1 cellular context compared by ENCODE assay signal in the genomic region with DNA sequence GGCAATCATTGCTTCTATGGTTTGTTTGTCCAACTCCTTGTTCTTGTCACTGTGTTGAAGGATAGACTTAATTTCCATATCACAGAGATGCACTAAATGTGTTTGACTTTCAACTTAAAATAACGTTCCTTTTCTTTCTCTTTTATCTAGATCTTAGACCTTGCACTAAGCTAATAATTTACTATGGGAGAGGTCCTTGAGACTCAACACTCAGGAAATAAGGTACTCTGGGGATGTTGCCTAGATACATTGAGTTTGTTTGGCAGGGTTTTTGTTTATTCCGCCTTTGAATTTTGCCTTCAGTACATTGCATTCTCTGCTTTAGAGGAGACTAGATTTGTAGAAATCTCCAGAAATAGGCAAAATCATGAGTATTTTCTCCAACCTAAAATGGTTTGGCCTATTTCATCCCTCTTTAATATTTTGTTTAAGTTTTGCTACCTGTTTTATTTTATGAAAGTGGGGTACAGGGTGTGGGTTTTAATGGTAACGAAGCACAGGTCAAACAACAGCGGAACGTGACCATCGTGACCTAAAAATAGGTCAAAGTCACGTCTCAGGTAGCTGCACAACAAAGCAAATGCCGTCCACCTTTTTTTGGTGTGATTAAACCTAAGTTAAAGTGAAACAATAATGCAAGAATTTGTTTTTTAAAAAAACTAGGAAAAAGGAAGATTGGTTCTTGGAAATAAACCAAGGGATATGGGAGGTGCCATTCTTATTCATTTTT.
TF ChIP-seq lines count a peak whose summit lies in the region.

No MANE protein-coding gene starts in this region.

TF ChIP-seq in HepG2, 621 proteins besides CTCF, POLR2A, EP300 and RAD21 (continued from another document):
- TF ChIP-seq, protein P1, sequence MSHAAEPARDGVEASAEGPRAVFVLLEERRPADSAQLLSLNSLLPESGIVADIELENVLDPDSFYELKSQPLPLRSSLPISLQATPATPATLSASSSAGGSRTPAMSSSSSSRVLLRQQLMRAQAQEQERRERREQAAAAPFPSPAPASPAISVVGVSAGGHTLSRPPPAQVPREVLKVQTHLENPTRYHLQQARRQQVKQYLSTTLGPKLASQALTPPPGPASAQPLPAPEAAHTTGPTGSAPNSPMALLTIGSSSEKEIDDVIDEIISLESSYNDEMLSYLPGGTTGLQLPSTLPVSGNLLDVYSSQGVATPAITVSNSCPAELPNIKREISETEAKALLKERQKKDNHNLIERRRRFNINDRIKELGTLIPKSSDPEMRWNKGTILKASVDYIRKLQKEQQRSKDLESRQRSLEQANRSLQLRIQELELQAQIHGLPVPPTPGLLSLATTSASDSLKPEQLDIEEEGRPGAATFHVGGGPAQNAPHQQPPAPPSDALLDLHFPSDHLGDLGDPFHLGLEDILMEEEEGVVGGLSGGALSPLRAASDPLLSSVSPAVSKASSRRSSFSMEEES (CRISPR knock-in tag; IDR thresholded peaks at IDR 0.05) = no peak
- TF ChIP-seq GFI1 (CRISPR knock-in tag; IDR thresholded peaks at IDR 0.05; ENCODE audit: borderline replicate concordance) (no peak), YEATS4 (CRISPR knock-in tag; IDR thresholded peaks at IDR 0.05; ENCODE audit: borderline replicate concordance) (no peak), SATB2 (CRISPR knock-in tag; IDR thresholded peaks at IDR 0.05) (no peak), SP1 (IDR thresholded peaks at IDR 0.05) (no peak), SP1 (CRISPR knock-in tag; IDR thresholded peaks at IDR 0.05) (no peak)
- TF ChIP-seq, protein P2, sequence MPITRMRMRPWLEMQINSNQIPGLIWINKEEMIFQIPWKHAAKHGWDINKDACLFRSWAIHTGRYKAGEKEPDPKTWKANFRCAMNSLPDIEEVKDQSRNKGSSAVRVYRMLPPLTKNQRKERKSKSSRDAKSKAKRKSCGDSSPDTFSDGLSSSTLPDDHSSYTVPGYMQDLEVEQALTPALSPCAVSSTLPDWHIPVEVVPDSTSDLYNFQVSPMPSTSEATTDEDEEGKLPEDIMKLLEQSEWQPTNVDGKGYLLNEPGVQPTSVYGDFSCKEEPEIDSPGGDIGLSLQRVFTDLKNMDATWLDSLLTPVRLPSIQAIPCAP (CRISPR knock-in tag; IDR thresholded peaks at IDR 0.05; ENCODE audit: low read depth) = no peak
